8 cellular contexts compared by ENCODE assay signal in the genomic region with DNA sequence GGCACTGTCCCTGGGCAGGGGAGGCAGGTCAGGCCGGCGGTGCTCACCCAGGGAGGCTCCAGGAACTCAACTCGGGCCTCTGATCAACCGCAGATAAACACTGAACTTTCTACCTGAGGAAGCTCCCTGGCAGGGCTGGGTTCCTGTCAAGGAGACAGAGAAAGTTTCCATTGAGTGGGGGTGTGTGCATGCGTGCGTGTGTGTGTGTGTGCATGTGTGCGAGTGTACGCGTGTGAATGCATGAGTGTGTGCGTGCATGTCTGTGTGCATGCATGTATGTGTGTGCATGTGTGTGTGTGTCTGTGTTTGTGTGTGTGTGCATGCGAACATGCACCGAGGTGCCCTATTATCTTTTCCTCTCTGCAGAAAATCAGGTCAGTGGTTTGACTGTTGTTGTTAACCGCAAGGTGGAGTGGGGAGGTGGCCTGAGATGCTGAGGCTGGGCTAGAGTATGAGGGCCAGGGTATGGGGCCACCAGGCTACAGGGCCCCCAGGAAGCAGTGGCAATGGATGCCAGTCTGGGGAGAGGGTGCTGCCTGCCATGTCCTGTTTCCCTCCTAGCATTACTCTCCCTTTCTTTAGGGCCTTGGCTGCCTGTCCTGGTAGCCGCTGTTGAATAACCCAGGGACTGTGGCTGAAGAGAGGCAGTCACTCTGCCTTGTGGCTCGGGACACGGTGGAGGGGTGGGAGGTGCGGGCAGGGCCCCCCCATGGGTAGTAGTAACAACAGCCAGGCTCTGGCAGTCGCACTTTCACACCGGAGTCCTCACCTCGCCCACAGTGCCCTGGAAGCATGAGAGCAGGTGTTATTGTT. TPM values are rescaled to one million over a fixed set of nuclear protein-coding genes. Genes with fewer than 3 reads are reported as not detected.
DNase-seq lines count a peak whose midpoint lies in the region; ATAC-seq, FAIRE-seq and TF ChIP-seq lines count a peak whose summit lies in the region.

No MANE protein-coding gene starts in this region.

- H3K4me3 Mint-ChIP-seq in activated CD4-positive, alpha-beta T cell treated with anti-CD3 and anti-CD28 coated beads for 36 hours = peak overlapping the region; percentile 63
- no peak overlapping the region for H3K4me3 Mint-ChIP-seq in osteocyte (ENCODE audit: unreplicated experiment)

- FAIRE-seq in A549 (lab: Jason Lieb, UNC) (no peak), bronchial epithelial cell (lab: Jason Lieb, UNC) (peak; percentile 32)

- intact Hi-C loops in activated CD4-positive, alpha-beta T cell treated with anti-CD3 and anti-CD28 coated beads for 36 hours (cut with DNase I, micrococcal nuclease) = loop anchor here (1.0 to 5.0 kb wide), 8 partner anchors 8 to 1139 kb away; a partner anchor contains a TSS
- intact Hi-C loops in PC-3 (cut with micrococcal nuclease) = no loop called here

- H3K9me3 Mint-ChIP-seq in activated CD4-positive, alpha-beta T cell treated with anti-CD3 and anti-CD28 coated beads for 36 hours (ENCODE audit: low read depth) = no peaks in the 10 kb centered on the region
- no peaks in the 10 kb centered on the region for H3K9me3 Mint-ChIP-seq in osteocyte (ENCODE audit: unreplicated experiment)

- peak overlapping the region; percentile 98 for H3K27ac Mint-ChIP-seq in activated CD4-positive, alpha-beta T cell treated with anti-CD3 and anti-CD28 coated beads for 36 hours
- H3K27ac Mint-ChIP-seq in osteocyte (ENCODE audit: unreplicated experiment) = peak overlapping the region; percentile 99

- no peaks in the 10 kb centered on the region for H3K27me3 Mint-ChIP-seq in activated CD4-positive, alpha-beta T cell treated with anti-CD3 and anti-CD28 coated beads for 36 hours
- H3K27me3 Mint-ChIP-seq in osteocyte (ENCODE audit: unreplicated experiment) = no peaks in the 10 kb centered on the region

- H3K36me3 ChIP-seq in bronchial epithelial cell (ENCODE audit: control insufficient read depth, insufficient read depth, low read length) (no peaks in the 10 kb centered on the region), PC-3 (ENCODE audit: low read depth, low read length) (no peaks in the 10 kb centered on the region)

- H3K9me2 ChIP-seq in PC-3 (replicated peaks; ENCODE audit: low read length) = no peaks in the 10 kb centered on the region

- WGBS in A549 (ENCODE audit: missing lambda C conversion rate) = 93% methylated on average over 20 of the region's 20 CpGs

- no peak for ATAC-seq in A549
- ATAC-seq in activated CD4-positive, alpha-beta T cell treated with anti-CD3 and anti-CD28 coated beads for 36 hours = peak; percentile 39
- ATAC-seq in PC-3 = no peak

- TF ChIP-seq EP300 in A549 (IDR thresholded peaks at IDR 0.05) = no peak

- peaks cover 88% of the 10 kb centered on the region for H3K4me1 Mint-ChIP-seq in activated CD4-positive, alpha-beta T cell treated with anti-CD3 and anti-CD28 coated beads for 36 hours
- H3K4me1 Mint-ChIP-seq in osteocyte (ENCODE audit: unreplicated experiment) = peaks cover 75% of the 10 kb centered on the region

- peaks cover 3% of the 10 kb centered on the region for H3K36me3 Mint-ChIP-seq in activated CD4-positive, alpha-beta T cell treated with anti-CD3 and anti-CD28 coated beads for 36 hours (ENCODE audit: low read depth)
- no peaks in the 10 kb centered on the region for H3K36me3 Mint-ChIP-seq in osteocyte (ENCODE audit: unreplicated experiment)

- no TSS peak for BruUV-seq in PC-3 (replicated peaks; lab: Mats Ljungman, UMichigan)

- TF ChIP-seq POLR2A in A549 (IDR thresholded peaks at IDR 0.05; ENCODE audit: low read length) = peak; percentile 31; the same call in 1 of the 2 replicates

- H3K4me1 ChIP-seq in A549 = peaks cover 76% of the 10 kb centered on the region
- no peaks in the 10 kb centered on the region for H3K4me1 ChIP-seq in PC-3 (ENCODE audit: insufficient read depth, low read length)

- H3K79me2 ChIP-seq in PC-3 (ENCODE audit: low read length) = no peaks in the 10 kb centered on the region

- H3K27ac ChIP-seq in A549 (peak overlapping the region; percentile 95 to 99), PC-3 (ENCODE audit: low read length) (no peak overlapping the region)

- peak overlapping the region; percentile 48 for H3K4me2 ChIP-seq in A549
- no peak overlapping the region for H3K4me2 ChIP-seq in PC-3 (ENCODE audit: low read length)

- no peaks in the 10 kb centered on the region for H4K20me1 ChIP-seq in PC-3 (ENCODE audit: low read length)

- no peak overlapping the region for H3K9ac ChIP-seq in PC-3 (ENCODE audit: low read length)

- no peak overlapping the region for H2AFZ ChIP-seq in PC-3 (ENCODE audit: low read length)

- no peaks in the 10 kb centered on the region for H3F3A ChIP-seq in PC-3 (ENCODE audit: low read length, unreplicated experiment)

- H3K4me3 ChIP-seq in A549 (no peak overlapping the region), bronchial epithelial cell (ENCODE audit: low read depth, low read length) (no peak overlapping the region), PC-3 (ENCODE audit: low read length) (no peak overlapping the region)

- POLR2A ChIA-PET in A549 (lab: Yijun Ruan, JAX) = interaction anchor here (1.8 to 3.3 kb wide), 6 partner anchors 8 to 74 kb away, joined by 7 to 114 read pairs (median 16); no protein-coding TSS in a partner anchor
- POLR2A ChIA-PET in activated CD4-positive, alpha-beta T cell treated with anti-CD3 and anti-CD28 coated beads for 36 hours (lab: Charles Lee) = interaction anchor here (0.6 to 8.2 kb wide), 21 partner anchors 8 to 1137 kb away, joined by 3 to 179 read pairs (median 5); a partner anchor contains a TSS
- POLR2A ChIA-PET in PC-3 (lab: Charles Lee; ENCODE audit: unreplicated experiment) = no interaction called here

- DNase-seq in A549 (ENCODE audit: low read depth in 1 of 2, low spot score in 1 of 2) = no peak
- peak; percentile 84 for DNase-seq in activated CD4-positive, alpha-beta T cell treated with anti-CD3 and anti-CD28 coated beads for 36 hours
- DNase-seq in bronchial epithelial cell (ENCODE audit: low read depth) = no peak
- no peak for DNase-seq in osteocyte (ENCODE audit: extremely low spot score, unreplicated experiment)
- no peak for DNase-seq in MV-4-11 (lab: John Stamatoyannopoulos, UW)
- no peak for DNase-seq in PC-3
- DNase-seq in NCI-H2196 treated with DMSO at 0.1 percent for 48 hours (lab: John Stamatoyannopoulos, UW; ENCODE audit: unreplicated experiment) = no peak
- no peak for DNase-seq in UCSD-AML1 (lab: John Stamatoyannopoulos, UW; ENCODE audit: unreplicated experiment)

- no peak for TF ChIP-seq CTCF in A549 (IDR thresholded peaks at IDR 0.05)
- TF ChIP-seq CTCF in bronchial epithelial cell (IDR thresholded peaks at IDR 0.05; ENCODE audit: insufficient read depth, low read length, severe bottlenecking) = no peak
- TF ChIP-seq CTCF in osteocyte (IDR thresholded peaks at IDR 0.05) = no peak
- no peak for TF ChIP-seq CTCF in PC-3 (conservative IDR thresholded peaks at IDR 0.05; ENCODE audit: low read depth, low read length)

- no peaks in the 10 kb centered on the region for H3K27me3 ChIP-seq in bronchial epithelial cell (ENCODE audit: control insufficient read depth, insufficient read depth, low read length)
- H3K27me3 ChIP-seq in PC-3 (ENCODE audit: low read length) = no peaks in the 10 kb centered on the region

- CTCF ChIA-PET in A549 (lab: Yijun Ruan, JAX) = interaction anchor here (1.4 to 36.6 kb wide), 7 partner anchors 6 to 186 kb away, joined by 4 to 1144 read pairs (median 125); a partner anchor contains a TSS
- CTCF ChIA-PET in activated CD4-positive, alpha-beta T cell treated with anti-CD3 and anti-CD28 coated beads for 36 hours (lab: Charles Lee) = interaction anchor here (0.6 to 20.3 kb wide), 8 partner anchors 8 to 184 kb away, joined by 3 to 403 read pairs (median 10); no protein-coding TSS in a partner anchor
- CTCF ChIA-PET in PC-3 (lab: Charles Lee) = no interaction called here

- H3K9me3 ChIP-seq in A549 = no peaks in the 10 kb centered on the region
- H3K9me3 ChIP-seq in PC-3 (ENCODE audit: low read length) = no peaks in the 10 kb centered on the region

- TF ChIP-seq RAD21 in A549 (conservative IDR thresholded peaks at IDR 0.05 in 1 of 2, IDR thresholded peaks at IDR 0.05 in 1 of 2) = no peak

TF ChIP-seq in A549, 52 proteins besides CTCF, POLR2A, EP300 and RAD21 (continues in another document):
- TF ChIP-seq EHF (CRISPR knock-in tag; IDR thresholded peaks at IDR 0.05) = peak; percentile 78; the same call in 1 of the 2 replicates
- peak; percentile 53; the same call in 1 of the 2 replicates for TF ChIP-seq RARB (CRISPR knock-in tag; IDR thresholded peaks at IDR 0.05)
- TF ChIP-seq MAFK (IDR thresholded peaks at IDR 0.05; ENCODE audit: partially characterized antibody) = no peak

RNA-seq across cellular contexts. Expression of a gene that starts 24.0 kb away (rescaled TPM):
- 1.4 and 1.9 TPM in 2 replicates for polyA plus RNA-seq in A549 (2011; rRNA removed)
- 0.79 and 1.5 TPM in 2 replicates for polyA plus RNA-seq in A549 (2012; cell fraction: cytosol; rRNA removed)
- 3.0 and 3.2 TPM in 2 replicates for polyA plus RNA-seq in A549 (2012; cell fraction: nucleus; rRNA removed)
- 0.72 to 0.84 TPM (median 0.76 TPM) in 3 replicates for polyA plus RNA-seq in A549 (2017; fragmentation: RNase III; extraction: RNeasy Plus Mini Kit Qiagen cat#74134 plus additional on column Dnase treatment)
- polyA minus RNA-seq in A549 (2011; rRNA and poly(A)+ RNA removed) = 1.7 and 3.3 TPM in 2 replicates
- total RNA-seq in activated CD4-positive, alpha-beta T cell treated with anti-CD3 and anti-CD28 coated beads for 36 hours = 100 to 1,000 TPM; 325 to 389 TPM
- not detected in 2 replicates for total RNA-seq in bronchial epithelial cell
- total RNA-seq in osteocyte = 0.21 TPM in 1 of 2 replicates, not detected in the other
- total RNA-seq in PC-3 (2014; rRNA removed) = 0.12 TPM in 1 of 2 replicates, not detected in the other

RNA-seq across cellular contexts. Expression of a gene that starts 39.8 kb away (rescaled TPM):
- polyA plus RNA-seq in A549 (2011; rRNA removed) (24.2 and 45.9 TPM in 2 replicates), A549 (2017; fragmentation: RNase III; extraction: RNeasy Plus Mini Kit Qiagen cat#74134 plus additional on column Dnase treatment) (61.6 to 75.9 TPM (median 73.5 TPM) in 3 replicates)
- 18.0 and 30.2 TPM in 2 replicates for polyA plus RNA-seq in A549 (2012; cell fraction: cytosol; rRNA removed)
- 83.8 and 125 TPM in 2 replicates for polyA plus RNA-seq in A549 (2012; cell fraction: nucleus; rRNA removed)
- polyA minus RNA-seq in A549 (2011; rRNA and poly(A)+ RNA removed) = 62.8 and 79.7 TPM in 2 replicates
- total RNA-seq in activated CD4-positive, alpha-beta T cell treated with anti-CD3 and anti-CD28 coated beads for 36 hours = 10 to 100 TPM; 10.8 to 12.8 TPM
- total RNA-seq in bronchial epithelial cell (22.0 and 27.1 TPM in 2 replicates), osteocyte (0.21 and 0.73 TPM in 2 replicates), PC-3 (2014; rRNA removed) (127 and 128 TPM in 2 replicates)

Comparison
In these comparisons a context has a peak if more than half of its experiments do, and no peak if none do; other contexts are left out.
1. RNA of a gene that starts 24.0 kb away (total RNA-seq): 325 to 389 TPM in activated CD4-positive, alpha-beta T cell treated with anti-CD3 and anti-CD28 coated beads for 36 hours; 0.21 TPM in osteocyte, not detected in bronchial epithelial cell and 0.12 TPM in PC-3; every median in the first group is over 100 times any median in the second.